Comparison of ENCODE assay signal across 22 cellular contexts in genomic region chr5:131617140-131617822, GRCh38. TPM values are rescaled to one million over a fixed set of nuclear protein-coding genes. Genes with fewer than 3 reads are reported as not detected.
DNase-seq lines count a peak whose midpoint lies in the region; ATAC-seq and TF ChIP-seq lines count a peak whose summit lies in the region.
"Had no signal": no experiment of that assay in that cellular context is flagged by ENCODE, and none has a peak within 500 bp of the region (broad histone marks: within the 10 kb centered on the region; RNA-seq: fewer than 3 reads in every experiment).

No MANE protein-coding gene starts in this region.

- H3K27me3 ChIP-seq in dorsolateral prefrontal cortex (no peaks in the 10 kb centered on the region), trophoblast cell (ENCODE audit: insufficient read depth, low read length) (no peaks in the 10 kb centered on the region)
- H3K27me3 ChIP-seq: BE2C had no signal

- H2BK5ac ChIP-seq in trophoblast cell (ENCODE audit: low read depth, low read length, poor library complexity): no peak overlapping the region

- peaks cover 0 to 2% of the 10 kb centered on the region in 2 experiments for H3K4me1 ChIP-seq in trophoblast cell (ENCODE audit: control insufficient read depth in 1 of 2, insufficient read depth in 2 of 2, low read length in 2 of 2)
- H3K4me1 ChIP-seq: BE2C had no signal

- no peak overlapping the region for H2AK5ac ChIP-seq in trophoblast cell (ENCODE audit: low read length)

- ATAC-seq in T-helper 17 cell (no peak), GM18907 (IDR thresholded peaks at IDR 0.05; ENCODE audit: unreplicated experiment) (no peak)
- ATAC-seq: GM12878, GM23338 had no signal

- no peaks in the 10 kb centered on the region for H3K9me3 Mint-ChIP-seq in activated naive CD8-positive, alpha-beta T cell (ENCODE audit: low read depth)
- peaks cover 12% of the 10 kb centered on the region for H3K9me3 Mint-ChIP-seq in activated naive CD8-positive, alpha-beta T cell treated with anti-CD3 and anti-CD28 coated beads for 36 hours
- H3K9me3 Mint-ChIP-seq: GM23338 had no signal

- H4K12ac ChIP-seq in trophoblast cell (ENCODE audit: low read depth, low read length): no peak overlapping the region

- no peaks in the 10 kb centered on the region for H3K27me3 Mint-ChIP-seq in activated naive CD8-positive, alpha-beta T cell
- no peaks in the 10 kb centered on the region for H3K27me3 Mint-ChIP-seq in activated naive CD8-positive, alpha-beta T cell treated with anti-CD3 and anti-CD28 coated beads for 36 hours
- no peaks in the 10 kb centered on the region for H3K27me3 Mint-ChIP-seq in T-helper 17 cell
- H3K27me3 Mint-ChIP-seq: CD4-positive, alpha-beta memory T cell had no signal

- no peak overlapping the region for H3K14ac ChIP-seq in trophoblast cell (ENCODE audit: low read length)

- H3K23ac ChIP-seq in trophoblast cell (ENCODE audit: low read length): no peak overlapping the region

- peaks cover 7% of the 10 kb centered on the region for H3K36me3 Mint-ChIP-seq in activated naive CD8-positive, alpha-beta T cell
- peaks cover 40% of the 10 kb centered on the region for H3K36me3 Mint-ChIP-seq in activated naive CD8-positive, alpha-beta T cell treated with anti-CD3 and anti-CD28 coated beads for 36 hours
- H3K36me3 Mint-ChIP-seq in T-helper 17 cell (ENCODE audit: low read depth): no peaks in the 10 kb centered on the region

- no peak overlapping the region for H2BK120ac ChIP-seq in trophoblast cell (ENCODE audit: insufficient read depth, low read length, poor library complexity)

- peak overlapping the region; percentile 32 for H3K4me3 Mint-ChIP-seq in activated naive CD8-positive, alpha-beta T cell
- H3K4me3 Mint-ChIP-seq in activated naive CD8-positive, alpha-beta T cell treated with anti-CD3 and anti-CD28 coated beads for 36 hours: no peak overlapping the region
- no peak overlapping the region for H3K4me3 Mint-ChIP-seq in T-helper 17 cell
- H3K4me3 Mint-ChIP-seq: GM23338 had no signal

- peaks cover 71% of the 10 kb centered on the region for H3K4me1 Mint-ChIP-seq in activated naive CD8-positive, alpha-beta T cell (ENCODE audit: low read depth)
- H3K4me1 Mint-ChIP-seq in activated naive CD8-positive, alpha-beta T cell treated with anti-CD3 and anti-CD28 coated beads for 36 hours: peaks cover 54% of the 10 kb centered on the region
- peaks cover 47% of the 10 kb centered on the region for H3K4me1 Mint-ChIP-seq in T-helper 17 cell

- no peak overlapping the region for H3K18ac ChIP-seq in trophoblast cell (ENCODE audit: low read length)

- intact Hi-C loops in dorsolateral prefrontal cortex (cut with DNase I): no loop called here

- no peak overlapping the region for H3K9ac ChIP-seq in trophoblast cell (ENCODE audit: low read length)

- H3K27ac Mint-ChIP-seq in activated naive CD8-positive, alpha-beta T cell: no peak overlapping the region
- no peak overlapping the region for H3K27ac Mint-ChIP-seq in activated naive CD8-positive, alpha-beta T cell treated with anti-CD3 and anti-CD28 coated beads for 36 hours
- H3K27ac Mint-ChIP-seq in T-helper 17 cell: peak overlapping the region; percentile 51
- H3K27ac Mint-ChIP-seq: GM23338 had no signal

- H4K91ac ChIP-seq in trophoblast cell (ENCODE audit: low read depth, low read length): no peak overlapping the region

- peak overlapping the region; percentile 62 for H3K4ac ChIP-seq in trophoblast cell (ENCODE audit: low read depth, low read length)

- no peak overlapping the region for H4K8ac ChIP-seq in trophoblast cell (ENCODE audit: low read depth, low read length)

- no peak overlapping the region for H3K4me3 ChIP-seq in dorsolateral prefrontal cortex
- no peak overlapping the region for H3K4me3 ChIP-seq in trophoblast cell (ENCODE audit: low read depth, low read length)
- H3K4me3 ChIP-seq: GM12878, GM23338, SK-N-MC had no signal

- no peaks in the 10 kb centered on the region for H3K79me1 ChIP-seq in trophoblast cell (ENCODE audit: low read length)

- H3K4me2 ChIP-seq in trophoblast cell (ENCODE audit: low read length): no peak overlapping the region
- H3K4me2 ChIP-seq: GM23338 had no signal

- H3K9me3 ChIP-seq in T-helper 17 cell (ENCODE audit: control insufficient read depth, low read length, poor library complexity, severe bottlenecking) (no peaks in the 10 kb centered on the region), trophoblast cell (ENCODE audit: insufficient read depth, low read depth, low read length) (no peaks in the 10 kb centered on the region)
- H3K9me3 ChIP-seq: BE2C had no signal

- no peaks in the 10 kb centered on the region for H3K36me3 ChIP-seq in trophoblast cell (ENCODE audit: control insufficient read depth in 1 of 2, insufficient read depth in 2 of 2, low read length in 2 of 2)
- H3K36me3 ChIP-seq: BE2C had no signal

- no CpG with 5 or more reads among the region's 11 CpGs for WGBS in trophoblast cell (ENCODE audit: extremely low coverage, insufficient coverage, insufficient read length)

- H3K27ac ChIP-seq in dorsolateral prefrontal cortex: peak overlapping the region in 52 of 59 donors; percentile 4 to 99 (median 93)
- H3K27ac ChIP-seq in trophoblast cell (ENCODE audit: low read depth, low read length): no peak overlapping the region
- H3K27ac ChIP-seq: SK-N-MC had no signal

- H3K79me2 ChIP-seq in trophoblast cell (ENCODE audit: control insufficient read depth, insufficient read depth, low read length, poor library complexity): peaks cover 2% of the 10 kb centered on the region

- TF ChIP-seq CTCF in dorsolateral prefrontal cortex (IDR thresholded peaks at IDR 0.05 in 54 of 56, conservative IDR thresholded peaks at IDR 0.05 in 2 of 56; ENCODE audit: low read depth in 1 of 56, partially characterized antibody in 56 of 56): no peak

- DNase-seq in activated naive CD8-positive, alpha-beta T cell treated with anti-CD3 and anti-CD28 coated beads for 36 hours: no peak
- DNase-seq in T-helper 17 cell (no peak), dorsolateral prefrontal cortex (no peak), trophoblast cell (no peak), T-helper 1 cell (no peak), HuH-7 (ENCODE audit: low spot score) (no peak)
- DNase-seq: BE2C; Calu3; CD4-positive, alpha-beta memory T cell; GF-D8; Karpas-422; NCI-H1417 treated with DMSO at 0.1 percent for 48 hours; NCI-H187 treated with DMSO at 0.1 percent for 48 hours; NCI-H2171; NCI-H446 treated with DMSO at 0.1 percent for 48 hours; OCI-M1; SHP77 had no signal

- no peak overlapping the region for H2BK12ac ChIP-seq in trophoblast cell (ENCODE audit: low read length)

- no peak overlapping the region for H2AFZ ChIP-seq in trophoblast cell (ENCODE audit: insufficient read depth, low read length, poor library complexity)
- H2AFZ ChIP-seq: GM23338 had no signal

RNA-seq across cellular contexts. Expression of gene RAPGEF6, which starts 17.7 kb away (rescaled TPM):
- 10 to 100 TPM; 25.7 to 26.0 TPM for total RNA-seq in activated naive CD8-positive, alpha-beta T cell treated with anti-CD3 and anti-CD28 coated beads for 36 hours
- 10 to 100 TPM; 60.7 to 68.7 TPM for total RNA-seq in T-helper 17 cell
- total RNA-seq in dorsolateral prefrontal cortex: 100 to 1,000 TPM in 6 of 120 experiments, 10 to 100 TPM in 114; 43.8 to 127 (median 73.9) TPM
- polyA plus RNA-seq in trophoblast cell (2013): 5.7 and 5.9 TPM in 2 replicates
